ENCODE assay signal across 13 cellular contexts in the genomic region with DNA sequence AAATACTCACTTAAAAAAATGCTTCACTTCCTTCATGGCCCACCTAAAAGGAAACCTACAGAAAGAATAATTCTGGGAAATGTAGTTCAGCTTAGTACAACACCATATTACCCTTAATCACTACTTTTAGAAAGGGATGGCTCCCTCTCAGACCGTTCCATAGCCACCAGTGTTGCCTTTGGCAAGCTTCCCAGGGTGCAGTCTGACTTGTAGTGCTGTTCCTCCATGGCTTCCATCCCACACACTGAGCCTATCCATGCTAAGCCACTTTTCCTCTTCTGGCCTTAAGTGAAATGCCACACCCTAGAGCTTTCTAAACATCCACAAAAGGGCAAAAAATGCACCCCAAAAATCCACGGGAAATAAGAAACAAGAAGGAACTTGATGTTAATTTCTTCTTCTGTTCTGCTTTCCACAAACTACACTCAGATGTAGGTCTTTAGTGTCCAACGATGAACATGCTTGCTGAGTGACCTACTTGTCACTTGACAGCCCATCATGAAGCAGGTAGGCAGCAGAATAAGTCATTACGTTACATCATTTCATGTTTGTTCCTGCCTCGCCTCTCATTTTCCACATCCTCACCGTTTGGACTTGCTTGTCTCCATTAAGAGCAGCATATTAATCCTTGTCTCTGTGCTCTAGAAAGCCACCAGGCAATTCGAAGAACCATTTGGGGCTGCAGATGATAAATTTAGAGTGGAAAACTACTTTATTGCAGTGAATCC.
DNase-seq lines count a peak whose midpoint lies in the region; ATAC-seq, FAIRE-seq and TF ChIP-seq lines count a peak whose summit lies in the region.
"Had no signal": no experiment of that assay in that cellular context is flagged by ENCODE, and none has a peak within 500 bp of the region (broad histone marks: within the 10 kb centered on the region; RNA-seq: fewer than 3 reads in every experiment).

No MANE protein-coding gene starts in this region.

- H3K27ac Mint-ChIP-seq in CD4-positive, alpha-beta memory T cell: no peak overlapping the region
- H3K27ac Mint-ChIP-seq: activated B cell treated with CpG ODN at 0.5 μM for 24 hours; dendritic cell treated with granulocyte-macrophage colony-stimulating factor and Interleukin-4, amounts not matched to agents 40 ng/mL and 50 ng/mL, for 4 days; nephron had no signal

- no peaks in the 10 kb centered on the region for H3K4me1 Mint-ChIP-seq in CD4-positive, alpha-beta memory T cell
- H3K4me1 Mint-ChIP-seq in activated T-cell treated with anti-CD3 and anti-CD28 coated beads, Interleukin-2, amount 50 U/mL, for 4 hours (ENCODE audit: low read depth): no peaks in the 10 kb centered on the region
- H3K4me1 Mint-ChIP-seq: activated B cell treated with CpG ODN at 0.5 μM for 24 hours, nephron had no signal

- peak in 3 of 4 donors; percentile 25 to 71 (median 51) for ATAC-seq in pancreas
- ATAC-seq in activated T-cell treated with anti-CD3 and anti-CD28 coated beads, Interleukin-2, amount 50 U/mL, for 4 hours: no peak
- no peak for ATAC-seq in GM21447 (IDR thresholded peaks at IDR 0.05; ENCODE audit: unreplicated experiment)

- H3K27me3 ChIP-seq in pancreas: no peaks in the 10 kb centered on the region
- no peaks in the 10 kb centered on the region for H3K27me3 ChIP-seq in CD4-positive, alpha-beta memory T cell (ENCODE audit: insufficient read depth, low read length)

- no peaks in the 10 kb centered on the region for H3K27me3 Mint-ChIP-seq in CD4-positive, alpha-beta memory T cell
- no peaks in the 10 kb centered on the region for H3K27me3 Mint-ChIP-seq in activated T-cell treated with anti-CD3 and anti-CD28 coated beads, Interleukin-2, amount 50 U/mL, for 4 hours (ENCODE audit: low read depth)
- H3K27me3 Mint-ChIP-seq: activated B cell treated with CpG ODN at 0.5 μM for 24 hours; dendritic cell treated with granulocyte-macrophage colony-stimulating factor and Interleukin-4, amounts not matched to agents 40 ng/mL and 50 ng/mL, for 4 days had no signal

- H3K36me3 ChIP-seq in pancreas: no peaks in the 10 kb centered on the region
- no peaks in the 10 kb centered on the region for H3K36me3 ChIP-seq in CD4-positive, alpha-beta memory T cell (ENCODE audit: insufficient read depth, low read length)

- H3K9me3 ChIP-seq in pancreas: no peaks in the 10 kb centered on the region
- H3K9me3 ChIP-seq in CD4-positive, alpha-beta memory T cell (ENCODE audit: control insufficient read depth in 1 of 2, low read length in 2 of 2): peaks cover 0 to 5% of the 10 kb centered on the region in 2 donors

- 63% methylated on average over 7 of the region's 7 CpGs for WGBS in pancreas, 2 donors

- peaks cover 8 to 34% (median 16%) of the 10 kb centered on the region in 8 donors for H3K9me3 Mint-ChIP-seq in CD4-positive, alpha-beta memory T cell
- H3K9me3 Mint-ChIP-seq in activated T-cell treated with anti-CD3 and anti-CD28 coated beads, Interleukin-2, amount 50 U/mL, for 4 hours: peaks cover 24% of the 10 kb centered on the region

- no peaks in the 10 kb centered on the region for H3K36me3 Mint-ChIP-seq in CD4-positive, alpha-beta memory T cell
- no peaks in the 10 kb centered on the region for H3K36me3 Mint-ChIP-seq in activated T-cell treated with anti-CD3 and anti-CD28 coated beads, Interleukin-2, amount 50 U/mL, for 4 hours (ENCODE audit: insufficient read depth)

- no peak overlapping the region for H3K4me3 ChIP-seq in pancreas
- H3K4me3 ChIP-seq in CD4-positive, alpha-beta memory T cell (ENCODE audit: low read length in 2 of 2): no peak overlapping the region

- no peak for FAIRE-seq in pancreas (lab: Jason Lieb, UNC)

- DNase-seq in HCEC 1CT (peak; percentile 42), RPMI7951 (ENCODE audit: low read depth) (peak; percentile 75), fibroblast of peridontal ligament (ENCODE audit: extremely low read depth) (peak; percentile 74), pancreas (peak in 1 of 6 donors; percentile 17), NCI-H774 (lab: John Stamatoyannopoulos, UW) (no peak)
- DNase-seq in CD4-positive, alpha-beta memory T cell: no peak
- no peak for DNase-seq in activated T-cell treated with anti-CD3 and anti-CD28 coated beads, Interleukin-2, amount 50 U/mL, for 4 hours
- DNase-seq: activated B cell treated with CpG ODN at 0.5 μM for 24 hours; DMS79 treated with DMSO at 0.1 percent for 48 hours; stimulated activated CD4-positive, alpha-beta T cell treated with anti-CD3 and anti-CD28 coated beads, Interleukin-1b, Interleukin-23, amount 100 ng/mL, for 48 hours had no signal

- intact Hi-C loops in pancreas (cut with DNase I): no loop called here
- intact Hi-C loops in CD4-positive, alpha-beta memory T cell (cut with micrococcal nuclease): no loop called here

- no peak overlapping the region for H3K27ac ChIP-seq in pancreas
- H3K27ac ChIP-seq in CD4-positive, alpha-beta memory T cell (ENCODE audit: low read depth, low read length): no peak overlapping the region

- no peak overlapping the region for H3K4me3 Mint-ChIP-seq in CD4-positive, alpha-beta memory T cell
- H3K4me3 Mint-ChIP-seq in activated T-cell treated with anti-CD3 and anti-CD28 coated beads, Interleukin-2, amount 50 U/mL, for 4 hours: no peak overlapping the region
- H3K4me3 Mint-ChIP-seq: activated B cell treated with CpG ODN at 0.5 μM for 24 hours; dendritic cell treated with granulocyte-macrophage colony-stimulating factor and Interleukin-4, amounts not matched to agents 40 ng/mL and 50 ng/mL, for 4 days; nephron had no signal

- no peak for TF ChIP-seq CTCF in pancreas (IDR thresholded peaks at IDR 0.05)

- POLR2A ChIA-PET in CD4-positive, alpha-beta memory T cell (lab: Charles Lee; ENCODE audit: partially characterized antibody): no interaction called here

- no peaks in the 10 kb centered on the region for H3K4me1 ChIP-seq in pancreas
- H3K4me1 ChIP-seq in CD4-positive, alpha-beta memory T cell (ENCODE audit: insufficient read depth, low read length): no peaks in the 10 kb centered on the region

- CTCF ChIA-PET in CD4-positive, alpha-beta memory T cell (lab: Charles Lee; ENCODE audit: partially characterized antibody): no interaction called here

Comparison
In these comparisons a context has a peak if more than half of its experiments do, and no peak if none do; other contexts are left out.
1. DNase-seq: peak in HCEC 1CT (single experiment), RPMI7951 (single experiment) and fibroblast of peridontal ligament (single experiment); none in CD4-positive, alpha-beta memory T cell (0 of 5), NCI-H774 (single experiment) and activated T-cell treated with anti-CD3 and anti-CD28 coated beads, Interleukin-2, amount 50 U/mL, for 4 hours (single experiment).
2. ATAC-seq: peak in pancreas (3 of 4); none in activated T-cell treated with anti-CD3 and anti-CD28 coated beads, Interleukin-2, amount 50 U/mL, for 4 hours (0 of 2) and GM21447 (single experiment).